Comparison of ENCODE assay signal across 8 cellular contexts in the genomic region with DNA sequence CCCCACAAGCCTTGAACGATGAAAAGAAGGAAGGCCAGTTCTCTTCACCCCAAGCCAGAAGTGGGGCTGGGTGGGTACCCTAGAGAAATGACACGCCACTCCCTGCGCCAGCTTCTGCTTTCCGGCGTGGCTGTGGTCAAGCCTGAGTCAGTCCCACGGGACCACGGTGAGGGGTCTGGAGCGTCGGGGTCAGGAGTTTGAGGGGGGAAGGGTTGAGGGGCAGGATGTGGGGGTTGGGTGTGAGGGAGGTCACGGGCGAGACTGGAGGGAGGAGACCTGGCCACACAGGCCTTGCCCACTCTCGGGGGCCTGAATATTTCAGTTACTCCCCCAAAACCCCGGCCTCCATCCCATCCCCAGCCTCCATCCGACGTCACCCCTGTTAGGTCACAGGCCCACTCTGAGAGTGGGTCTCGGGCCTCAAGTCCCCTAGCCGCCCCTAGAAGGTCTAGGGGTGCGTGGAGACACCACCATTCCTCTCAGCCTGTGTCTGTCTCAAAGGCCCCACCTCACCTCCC. TPM values are rescaled to one million over a fixed set of nuclear protein-coding genes. Genes with fewer than 3 reads are reported as not detected.
DNase-seq lines count a peak whose midpoint lies in the region; ATAC-seq and TF ChIP-seq lines count a peak whose summit lies in the region.

No MANE protein-coding gene starts in this region.

- DNase-seq in DND-41 = no peak
- DNase-seq in activated naive CD8-positive, alpha-beta T cell treated with anti-CD3 and anti-CD28 coated beads, Interleukin-2, amount 50 U/mL, for 24 hours = no peak
- DNase-seq in left lobe of liver (ENCODE audit: low spot score) = peak; percentile 64
- DNase-seq in upper lobe of left lung = peak; percentile 55 to 86
- no peak for DNase-seq in NCI-H128 (lab: John Stamatoyannopoulos, UW; ENCODE audit: unreplicated experiment)
- no peak for DNase-seq in GM13976 (ENCODE audit: low spot score)

- no peak for TF ChIP-seq POLR2A in upper lobe of left lung (IDR thresholded peaks at IDR 0.05)

- H3K36me3 ChIP-seq in DND-41 (ENCODE audit: insufficient read depth, low read length) (peaks cover 15% of the 10 kb centered on the region), upper lobe of left lung (peaks cover 0 to 36% (median 15%) of the 10 kb centered on the region in 4 donors)

- peak overlapping the region in 1 of 2 experiments; percentile 56; a peak in 2 of 4 replicates for H3K4me3 ChIP-seq in DND-41 (ENCODE audit: low read depth in 1 of 2, low read length in 2 of 2)
- H3K4me3 ChIP-seq in upper lobe of left lung = peak overlapping the region in 3 of 4 donors; percentile 56 to 71 (median 62)

- H3K4me1 Mint-ChIP-seq in activated naive CD8-positive, alpha-beta T cell treated with anti-CD3 and anti-CD28 coated beads, Interleukin-2, amount 50 U/mL, for 24 hours = peaks cover 37% of the 10 kb centered on the region

- peak in 2 of 4 donors; percentile 38 to 77 for TF ChIP-seq EP300 in upper lobe of left lung (IDR thresholded peaks at IDR 0.05)

- H2AFZ ChIP-seq in DND-41 (ENCODE audit: low read depth, low read length) = peak overlapping the region; percentile 69

- ATAC-seq in DND-41 (ENCODE audit: insufficient read depth, low read depth) (no peak), HG02798 (IDR thresholded peaks at IDR 0.05; ENCODE audit: poor library complexity, unreplicated experiment) (peak; percentile 15), left lobe of liver (peak; percentile 1), upper lobe of left lung (ENCODE audit: low FRiP score in 2 of 2) (peak; percentile 57 to 74), HG03039 (IDR thresholded peaks at IDR 0.05; ENCODE audit: unreplicated experiment) (no peak)
- ATAC-seq in activated naive CD8-positive, alpha-beta T cell treated with anti-CD3 and anti-CD28 coated beads, Interleukin-2, amount 50 U/mL, for 24 hours = peak; percentile 2

- WGBS in upper lobe of left lung, 2 donors = 26 to 63% methylated on average over 11 to 12 of the region's 18 CpGs

- no peak for TF ChIP-seq CTCF in DND-41 (IDR thresholded peaks at IDR 0.05; ENCODE audit: borderline replicate concordance, extremely low read depth, low read length, poor library complexity, severe bottlenecking)
- TF ChIP-seq CTCF in upper lobe of left lung (IDR thresholded peaks at IDR 0.05) = no peak
- TF ChIP-seq CTCF in GM13976 (IDR thresholded peaks at IDR 0.05; ENCODE audit: borderline replicate concordance, control extremely low read depth, extremely low read depth, insufficient read depth, missing control alignments) = no peak

- peak overlapping the region; percentile 84 for H3K4me2 ChIP-seq in DND-41 (ENCODE audit: insufficient read depth, low read length)

- no peaks in the 10 kb centered on the region; the same call in 1 of the 2 replicates for H4K20me1 ChIP-seq in DND-41 (ENCODE audit: insufficient read depth, low read length)

- peak overlapping the region; percentile 48; the same call in 1 of the 2 replicates for H3K9ac ChIP-seq in DND-41 (ENCODE audit: low read depth, low read length)

- H3K4me1 ChIP-seq in DND-41 (ENCODE audit: insufficient read depth, low read length) (peaks cover 17% of the 10 kb centered on the region), upper lobe of left lung (peaks cover 8 to 43% (median 24%) of the 10 kb centered on the region in 4 donors)

- H3K27ac Mint-ChIP-seq in activated naive CD8-positive, alpha-beta T cell treated with anti-CD3 and anti-CD28 coated beads, Interleukin-2, amount 50 U/mL, for 24 hours = peak overlapping the region; percentile 70

- in situ Hi-C loops in GM13976 (cut with MboI; ENCODE audit: low sequenced_read_pairs, unreplicated experiment) = no loop called here

- H3K9me3 ChIP-seq in DND-41 (ENCODE audit: insufficient read depth, low read length, severe bottlenecking) (no peaks in the 10 kb centered on the region), upper lobe of left lung (no peaks in the 10 kb centered on the region)

- peaks cover 12% of the 10 kb centered on the region for H3K36me3 Mint-ChIP-seq in activated naive CD8-positive, alpha-beta T cell treated with anti-CD3 and anti-CD28 coated beads, Interleukin-2, amount 50 U/mL, for 24 hours (ENCODE audit: low read depth)

- no peaks in the 10 kb centered on the region for H3K79me2 ChIP-seq in DND-41 (ENCODE audit: insufficient read depth, low read length)

- peak overlapping the region; percentile 81 for H3K4me3 Mint-ChIP-seq in activated naive CD8-positive, alpha-beta T cell treated with anti-CD3 and anti-CD28 coated beads, Interleukin-2, amount 50 U/mL, for 24 hours

- H3K9me3 Mint-ChIP-seq in activated naive CD8-positive, alpha-beta T cell treated with anti-CD3 and anti-CD28 coated beads, Interleukin-2, amount 50 U/mL, for 24 hours = no peaks in the 10 kb centered on the region

- H3K27ac ChIP-seq in DND-41 (ENCODE audit: low read length) (no peak overlapping the region), upper lobe of left lung (peak overlapping the region; percentile 69 to 91 (median 82))

- H3K27me3 Mint-ChIP-seq in activated naive CD8-positive, alpha-beta T cell treated with anti-CD3 and anti-CD28 coated beads, Interleukin-2, amount 50 U/mL, for 24 hours = no peaks in the 10 kb centered on the region

- H3K27me3 ChIP-seq in DND-41 (ENCODE audit: insufficient read depth, low read length, poor library complexity) (peaks cover 22% of the 10 kb centered on the region), upper lobe of left lung (no peaks in the 10 kb centered on the region)

RNA-seq across cellular contexts. Expression of a gene that starts 0.5 kb away (rescaled TPM):
- total RNA-seq in left lobe of liver (57.6 TPM), upper lobe of left lung (100 to 1,000 TPM; 228 to 764 (median 476) TPM)

RNA-seq across cellular contexts. Expression of a gene that starts 19.9 kb away (rescaled TPM):
- total RNA-seq in left lobe of liver (8.6 TPM), upper lobe of left lung (10 to 100 TPM; 10.7 to 18.8 (median 13.3) TPM)

RNA-seq across cellular contexts. Expression of a gene that starts 20.1 kb away (rescaled TPM):
- total RNA-seq in left lobe of liver = 14.8 TPM
- 10 to 100 TPM; 11.0 to 65.1 (median 30.3) TPM for total RNA-seq in upper lobe of left lung

RNA-seq across cellular contexts. Expression of a gene that starts 30.7 kb away (rescaled TPM):
- total RNA-seq in left lobe of liver = 2.1 TPM
- total RNA-seq in upper lobe of left lung = 1 to 10 TPM in 5 of 6 donors, under 1 TPM in 1; 0.46 to 5.0 (median 3.4) TPM

RNA-seq across cellular contexts. Expression of a gene that starts 53.1 kb away (rescaled TPM):
- 0.60 TPM for total RNA-seq in left lobe of liver
- total RNA-seq in upper lobe of left lung = 100 to 1,000 TPM in 1 of 6 donors, 10 to 100 TPM in 4, 1 to 10 TPM in 1; 6.4 to 479 (median 21.0) TPM

Comparison
In these comparisons a context has a peak if more than half of its experiments do, and no peak if none do; other contexts are left out.
1. ATAC-seq: peak in HG02798 (single experiment), activated naive CD8-positive, alpha-beta T cell treated with anti-CD3 and anti-CD28 coated beads, Interleukin-2, amount 50 U/mL, for 24 hours (single experiment), left lobe of liver (single experiment) and upper lobe of left lung (2 of 2); none in DND-41 (single experiment) and HG03039 (single experiment).
2. DNase-seq: peak in left lobe of liver (single experiment) and upper lobe of left lung (2 of 2); none in DND-41 (single experiment), activated naive CD8-positive, alpha-beta T cell treated with anti-CD3 and anti-CD28 coated beads, Interleukin-2, amount 50 U/mL, for 24 hours (single experiment), NCI-H128 (single experiment) and GM13976 (single experiment).